9 cellular contexts compared by ENCODE assay signal in genomic region chr2:17539993-17540812, GRCh38. TPM values are rescaled to one million over a fixed set of nuclear protein-coding genes. Genes with fewer than 3 reads are reported as not detected.
DNase-seq lines count a peak whose midpoint lies in the region; ATAC-seq and TF ChIP-seq lines count a peak whose summit lies in the region.
"Had no signal": no experiment of that assay in that cellular context is flagged by ENCODE, and none has a peak within 500 bp of the region (broad histone marks: within the 10 kb centered on the region; RNA-seq: fewer than 3 reads in every experiment).

Gene VSNL1 (plus strand): TSS chr2:17540696. CDS start chr2:17592075, 51,379 bp downstream.

- H3K4me3 ChIP-seq in astrocyte of the cerebellum (ENCODE audit: low read depth, low read length), result peak within 1 kb of the TSS; percentile 64
- H3K4me3 ChIP-seq in hepatocyte, result peak within 1 kb of the TSS; percentile 77

- H3K36me3 ChIP-seq in hepatocyte (replicated peaks; ENCODE audit: insufficient read depth, low read depth), result no peaks in the 10 kb centered on the region

- no peak for ATAC-seq in effector memory CD8-positive, alpha-beta T cell (replicated peaks)
- no peak for ATAC-seq in GM21528 (IDR thresholded peaks at IDR 0.05; ENCODE audit: low FRiP score, unreplicated experiment)

- no peaks in the 10 kb centered on the region for H3K36me3 Mint-ChIP-seq in effector memory CD8-positive, alpha-beta T cell (ENCODE audit: insufficient read depth)

- no peaks in the 10 kb centered on the region for H3K79me2 ChIP-seq in hepatocyte

- peak within 1 kb of the TSS; percentile 70 for H3K27ac ChIP-seq in hepatocyte

- no peaks in the 10 kb centered on the region for H4K20me1 ChIP-seq in hepatocyte (ENCODE audit: insufficient read depth, poor library complexity, severe bottlenecking)

- H3K4me2 ChIP-seq in hepatocyte, result peak within 1 kb of the TSS; percentile 82

- no peaks in the 10 kb centered on the region for H3K4me1 ChIP-seq in hepatocyte (ENCODE audit: insufficient read depth)

- DNase-seq in COR-L47 (lab: John Stamatoyannopoulos, UW) (peak; percentile 92), NCI-H1105 treated with DMSO at 0.1 percent for 48 hours (lab: John Stamatoyannopoulos, UW) (peak; percentile 89), astrocyte of the cerebellum (ENCODE audit: low read depth) (peak; percentile 93), hepatocyte (ENCODE audit: low spot score) (peak; percentile 94), putamen (ENCODE audit: low spot score) (peak; percentile 30), Kasumi-1 (lab: John Stamatoyannopoulos, UW) (no peak)
- DNase-seq in effector memory CD8-positive, alpha-beta T cell, result no peak

- H3K27ac Mint-ChIP-seq in effector memory CD8-positive, alpha-beta T cell, result no peak within 1 kb of the TSS

- no peaks in the 10 kb centered on the region for H3K4me1 Mint-ChIP-seq in effector memory CD8-positive, alpha-beta T cell (ENCODE audit: low read depth in 2 of 2)

- H3K27me3 Mint-ChIP-seq in effector memory CD8-positive, alpha-beta T cell, result peaks cover 40 to 58% of the 10 kb centered on the region in 2 donors

- no peaks in the 10 kb centered on the region for H3K9me2 ChIP-seq in hepatocyte (replicated peaks; ENCODE audit: insufficient read depth)

- in situ Hi-C loops in astrocyte of the cerebellum (cut with HindIII; ENCODE audit: low sequenced_read_pairs), result no loop called here

- peak within 1 kb of the TSS; percentile 97 for H2AFZ ChIP-seq in hepatocyte

- no peaks in the 10 kb centered on the region for H3K9me3 ChIP-seq in hepatocyte (ENCODE audit: low read depth)

- H3K27me3 ChIP-seq in hepatocyte, result peaks cover 27% of the 10 kb centered on the region

- peaks cover 0 to 8% of the 10 kb centered on the region in 2 donors for H3K9me3 Mint-ChIP-seq in effector memory CD8-positive, alpha-beta T cell

- TF ChIP-seq CTCF in astrocyte of the cerebellum (IDR thresholded peaks at IDR 0.05; ENCODE audit: low read depth, low read length, missing control alignments) (no peak), hepatocyte (IDR thresholded peaks at IDR 0.05; ENCODE audit: poor library complexity) (no peak)

- H3K4me3 Mint-ChIP-seq in effector memory CD8-positive, alpha-beta T cell, result no peak within 1 kb of the TSS

- 1% methylated on average over 43 of the region's 48 CpGs for WGBS in hepatocyte (ENCODE audit: low lambda C conversion rate, missing lambda C conversion rate)

RNA-seq across cellular contexts. Expression of gene VSNL1, which starts in this region (rescaled TPM):
- total RNA-seq in hepatocyte, result 9.4 and 12.1 TPM in 2 replicates
- polyA plus RNA-seq in hepatocyte, result 9.4 and 16.0 TPM in 2 replicates
- total RNA-seq: glomerular endothelial cell had no signal

Comparison
In these comparisons a context has a peak if more than half of its experiments do, and no peak if none do; other contexts are left out.
1. DNase-seq: peak in COR-L47 (single experiment), NCI-H1105 treated with DMSO at 0.1 percent for 48 hours (single experiment), astrocyte of the cerebellum (single experiment), hepatocyte (single experiment) and putamen (single experiment); none in Kasumi-1 (0 of 2) and effector memory CD8-positive, alpha-beta T cell (0 of 3).